ENCODE assay signal across 20 cellular contexts in genomic region chr12:7012024-7012607, GRCh38. TPM values are rescaled to one million over a fixed set of nuclear protein-coding genes. Genes with fewer than 3 reads are reported as not detected.
A peak's percentile ranks its signal among the peaks of the same experiment; 100 is the strongest.
DNase-seq lines count a peak whose midpoint lies in the region; ATAC-seq and TF ChIP-seq lines count a peak whose summit lies in the region.
"Had no signal": no experiment of that assay in that cellular context is flagged by ENCODE, and none has a peak within 500 bp of the region (broad histone marks: within the 10 kb centered on the region; RNA-seq: fewer than 3 reads in every experiment).

No MANE protein-coding gene starts in this region.

- H3K4me1 ChIP-seq in HEK293 (ENCODE audit: control insufficient read depth, insufficient read depth, low read length) (peaks cover 17% of the 10 kb centered on the region), gastrocnemius medialis (peaks cover 80 to 90% of the 10 kb centered on the region in 2 donors), gastroesophageal sphincter (peaks cover 2 to 18% (median 3%) of the 10 kb centered on the region in 3 donors)

- intact Hi-C loops in left ventricle myocardium superior (cut with micrococcal nuclease) = no loop called here
- intact Hi-C loops in gastrocnemius medialis (cut with DNase I; ENCODE audit: low total_unique reads) = no loop called here

- peak; percentile 56 for ATAC-seq in left ventricle myocardium superior
- ATAC-seq in gastrocnemius medialis = peak; percentile 91 to 92
- ATAC-seq in gastroesophageal sphincter = no peak
- ATAC-seq: GM12878, GM23338 had no signal

- POLR2A ChIA-PET in HEK293 (lab: Yijun Ruan, JAX) = no interaction called here

- 88% methylated on average over 4 of the region's 4 CpGs; no CpG with 5 or more reads in 1 of the 2 donors for WGBS in gastroesophageal sphincter (ENCODE audit: low coverage in 1 of 2), 2 donors

- in situ Hi-C loops in gastrocnemius medialis (cut with MboI; ENCODE audit: low sequenced_read_pairs in 4 of 4) = no loop called here

- TF ChIP-seq CTCF in HEK293 (tag by site-specific recombination; IDR thresholded peaks at IDR 0.05) (no peak), gastrocnemius medialis (IDR thresholded peaks at IDR 0.05 in 4 of 5, conservative IDR thresholded peaks at IDR 0.05 in 1 of 5) (no peak), gastroesophageal sphincter (IDR thresholded peaks at IDR 0.05) (no peak)

- H3K9me3 ChIP-seq in HEK293 (ENCODE audit: control insufficient read depth, insufficient read depth, low read depth, low read length) (no peaks in the 10 kb centered on the region), gastrocnemius medialis (no peaks in the 10 kb centered on the region), gastroesophageal sphincter (no peaks in the 10 kb centered on the region)
- H3K9me3 ChIP-seq: HAP-1 had no signal

- H3K4me3 ChIP-seq in HEK293 (ENCODE audit: low read depth, low read length) (no peak overlapping the region), gastrocnemius medialis (no peak overlapping the region), gastroesophageal sphincter (no peak overlapping the region)
- H3K4me3 ChIP-seq: GM12878, GM23338, HAP-1 had no signal

- CTCF ChIA-PET in HEK293 (lab: Yijun Ruan, JAX) = interaction anchor here (0.8 to 1.1 kb wide), 2 partner anchors 8 to 151 kb away, joined by 3 read pairs; no protein-coding TSS in a partner anchor

- H3K27me3 ChIP-seq in gastrocnemius medialis = no peaks in the 10 kb centered on the region
- H3K27me3 ChIP-seq in gastroesophageal sphincter = no peaks in the 10 kb centered on the region

- TF ChIP-seq POLR2A in gastrocnemius medialis (IDR thresholded peaks at IDR 0.05) = no peak
- no peak for TF ChIP-seq POLR2A in gastroesophageal sphincter (IDR thresholded peaks at IDR 0.05)

- peak; percentile 67 for DNase-seq in OCI-M1 (lab: John Stamatoyannopoulos, UW)
- DNase-seq in left ventricle myocardium superior = no peak
- peak in 1 of 2 donors; percentile 35 for DNase-seq in gastrocnemius medialis
- no peak for DNase-seq in NCI-H2227 (lab: John Stamatoyannopoulos, UW; ENCODE audit: unreplicated experiment)
- DNase-seq in GDM1 (lab: John Stamatoyannopoulos, UW) = no peak
- DNase-seq: CD4-positive, CD25-positive, alpha-beta regulatory T cell; COR-L47; DMS79; NCI-H1092 treated with DMSO at 0.1 percent for 48 hours; NCI-H1436 treated with DMSO at 0.1 percent for 48 hours; NCI-H1930; NCI-H2227 treated with DMSO at 0.1 percent for 48 hours; NCI-H510A; NCI-H748 treated with DMSO at 0.1 percent for 48 hours had no signal

- H3K27ac ChIP-seq in HEK293 (ENCODE audit: extremely low read depth, low read depth, low read length) (no peak overlapping the region), gastrocnemius medialis (peak overlapping the region; percentile 75 to 98 (median 88)), gastroesophageal sphincter (no peak overlapping the region)
- H3K27ac ChIP-seq: RWPE1 had no signal

- H3K36me3 ChIP-seq in HEK293 (ENCODE audit: control insufficient read depth in 2 of 2, insufficient read depth in 1 of 2, low read length in 2 of 2) = peaks cover 11 to 12% of the 10 kb centered on the region in 2 experiments; a peak in 2 of 3 replicates
- peaks cover 0 to 8% of the 10 kb centered on the region in 2 donors for H3K36me3 ChIP-seq in gastrocnemius medialis
- H3K36me3 ChIP-seq in gastroesophageal sphincter = peaks cover 0 to 38% of the 10 kb centered on the region in 2 donors

- no peak for TF ChIP-seq EP300 in gastroesophageal sphincter (IDR thresholded peaks at IDR 0.05)

TF ChIP-seq in HEK293, 187 proteins besides CTCF, POLR2A, EP300 and RAD21:
- TF ChIP-seq ZNF248 (tag by site-specific recombination; IDR thresholded peaks at IDR 0.05) = no peak
- TF ChIP-seq ZNF76 (tag by site-specific recombination; IDR thresholded peaks at IDR 0.05; ENCODE audit: borderline replicate concordance, low read depth) = no peak
- TF ChIP-seq ZNF404 (tag by site-specific recombination; IDR thresholded peaks at IDR 0.05) = no peak
- 0 out of 2 replicates have a peak, but pooled peaks have one; percentile 32 for TF ChIP-seq SP7 (tag by site-specific recombination; IDR thresholded peaks at IDR 0.05)
TF ChIP-seq in HEK293: peak in this region for 1.

RNA-seq across cellular contexts. Expression of gene LPCAT3, which starts 6.2 kb away (rescaled TPM):
- 55.9 TPM for total RNA-seq in left ventricle myocardium superior
- total RNA-seq in gastrocnemius medialis = 10 to 100 TPM; 19.4 to 42.8 (median 36.7) TPM
- total RNA-seq in gastroesophageal sphincter = 10 to 100 TPM; 23.7 to 33.7 (median 26.6) TPM

RNA-seq across cellular contexts. Expression of gene EMG1, which starts 41.4 kb away (rescaled TPM):
- total RNA-seq in left ventricle myocardium superior (39.4 TPM), gastrocnemius medialis (10 to 100 TPM; 25.8 to 40.6 (median 32.1) TPM), gastroesophageal sphincter (10 to 100 TPM; 17.0 to 27.3 (median 20.1) TPM)

RNA-seq across cellular contexts. Expression of gene PHB2, which starts 41.7 kb away (rescaled TPM):
- total RNA-seq in left ventricle myocardium superior (150 TPM), gastrocnemius medialis (100 to 1,000 TPM; 226 to 304 (median 238) TPM), gastroesophageal sphincter (100 to 1,000 TPM; 170 to 215 (median 187) TPM)

RNA-seq across cellular contexts. Expression of gene C1S, which starts 48.4 kb away (rescaled TPM):
- total RNA-seq in left ventricle myocardium superior = 116 TPM
- total RNA-seq in gastrocnemius medialis = 10 to 100 TPM; 58.1 to 90.8 (median 85.9) TPM
- 100 to 1,000 TPM; 391 to 853 (median 638) TPM for total RNA-seq in gastroesophageal sphincter

Comparison
In these comparisons a context has a peak if more than half of its experiments do, and no peak if none do; other contexts are left out.
1. H3K27ac ChIP-seq: peak in gastrocnemius medialis (4 of 4); none in HEK293 (single experiment) and gastroesophageal sphincter (0 of 4).